ENCODE assay signal across 10 cellular contexts in the genomic region with DNA sequence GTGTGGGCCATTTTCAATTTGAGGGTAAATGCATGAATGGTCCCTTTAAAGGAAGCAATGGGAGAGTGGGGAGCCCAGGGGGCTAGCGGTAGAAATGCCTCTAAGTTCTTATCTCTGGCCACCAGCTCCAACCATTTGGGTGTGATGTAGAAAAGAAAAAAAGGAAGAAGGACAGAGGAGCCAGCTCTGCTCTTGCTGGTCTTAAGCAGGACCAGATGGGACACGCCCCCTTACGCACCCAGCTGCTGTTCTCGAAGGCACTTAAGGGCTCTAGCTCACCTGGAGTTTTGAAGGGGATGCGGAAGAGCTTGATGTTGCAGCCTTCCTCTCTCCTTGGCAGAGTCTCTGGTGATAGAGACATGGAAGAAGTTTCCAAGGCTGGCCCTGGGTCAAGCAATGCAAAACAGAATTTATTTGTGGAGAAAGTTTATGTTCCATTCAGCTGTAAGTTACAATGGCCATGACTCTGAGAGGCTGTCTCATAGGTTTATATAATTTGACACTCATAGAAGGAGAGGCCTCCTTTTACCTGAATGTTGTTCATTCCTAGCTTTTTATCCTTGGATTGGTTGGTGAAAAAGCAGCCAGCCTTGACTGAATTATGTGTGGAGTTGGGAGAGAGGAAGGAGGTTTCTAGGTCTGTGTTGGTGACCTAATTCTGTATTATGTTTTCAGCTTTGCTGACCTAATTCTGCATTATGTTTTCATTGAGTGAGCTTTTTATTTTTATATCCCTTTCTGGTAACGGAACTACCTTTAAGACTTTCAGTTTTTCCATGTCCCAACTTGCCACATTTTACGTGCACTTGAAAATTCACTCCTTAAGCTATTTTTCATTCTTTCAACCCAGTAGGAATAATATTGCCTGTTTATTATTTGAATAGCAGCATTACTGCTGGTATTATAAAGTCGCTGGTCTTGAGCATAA. TPM values are rescaled to one million over a fixed set of nuclear protein-coding genes. Genes with fewer than 3 reads are reported as not detected.
DNase-seq lines count a peak whose midpoint lies in the region; ATAC-seq lines count a peak whose summit lies in the region.
"Had no signal": no experiment of that assay in that cellular context is flagged by ENCODE, and none has a peak within 500 bp of the region (broad histone marks: within the 10 kb centered on the region; RNA-seq: fewer than 3 reads in every experiment).

No MANE protein-coding gene starts in this region.

- H4K5ac ChIP-seq in mesendoderm (ENCODE audit: low read length) = no peak overlapping the region

- H3K4me1 ChIP-seq in adipocyte (ENCODE audit: control insufficient read depth, insufficient read depth, low read length) = no peaks in the 10 kb centered on the region
- H3K4me1 ChIP-seq in mesendoderm (ENCODE audit: control insufficient read depth, low read depth, low read length) = no peaks in the 10 kb centered on the region
- no peaks in the 10 kb centered on the region for H3K4me1 ChIP-seq in HAP-1

- ATAC-seq in HG03103 (IDR thresholded peaks at IDR 0.05; ENCODE audit: low read depth, unreplicated experiment) = peak; percentile 55
- no peak for ATAC-seq in GM18870 (IDR thresholded peaks at IDR 0.05; ENCODE audit: unreplicated experiment)

- H3K27ac ChIP-seq in mesendoderm (ENCODE audit: low read depth, low read length) = no peak overlapping the region
- H3K27ac ChIP-seq: KMS-11 had no signal

- in situ Hi-C loops in HAP-1 (cut with MboI; ENCODE audit: low sequenced_read_pairs) = loop anchor here (5.0 kb wide), 1 partner anchor 169 kb away; no protein-coding TSS in a partner anchor

- no peaks in the 10 kb centered on the region for H3K27me3 ChIP-seq in adipocyte (replicated peaks; ENCODE audit: control insufficient read depth, insufficient read depth, low read length)
- H3K27me3 ChIP-seq in mesendoderm (ENCODE audit: insufficient read depth, low read length, poor library complexity) = no peaks in the 10 kb centered on the region
- H3K27me3 ChIP-seq in HAP-1 (ENCODE audit: low read depth) = no peaks in the 10 kb centered on the region

- H3K9me3 ChIP-seq in adipocyte (ENCODE audit: control insufficient read depth, low read length) = no peaks in the 10 kb centered on the region
- H3K9me3 ChIP-seq in HAP-1 = no peaks in the 10 kb centered on the region

- no peak overlapping the region for H2AK5ac ChIP-seq in mesendoderm (ENCODE audit: low read length)

- no peak overlapping the region for H3K56ac ChIP-seq in mesendoderm (ENCODE audit: low read length)

- H3K36me3 ChIP-seq in adipocyte (ENCODE audit: control insufficient read depth, insufficient read depth, low read length, severe bottlenecking) = no peaks in the 10 kb centered on the region
- no peaks in the 10 kb centered on the region for H3K36me3 ChIP-seq in mesendoderm (ENCODE audit: control insufficient read depth, insufficient read depth, low read length)
- no peaks in the 10 kb centered on the region for H3K36me3 ChIP-seq in HAP-1 (replicated peaks)

- H2BK5ac ChIP-seq in mesendoderm (ENCODE audit: low read length) = no peak overlapping the region

- H2BK15ac ChIP-seq in mesendoderm (replicated peaks; ENCODE audit: low read depth) = no peak overlapping the region

- no peaks in the 10 kb centered on the region for H3K79me2 ChIP-seq in mesendoderm (ENCODE audit: control insufficient read depth, insufficient read depth, low read length)

- H3K4me2 ChIP-seq in mesendoderm (ENCODE audit: low read length) = no peak overlapping the region
- H3K4me2 ChIP-seq: KMS-11 had no signal

- no peak overlapping the region for H3K18ac ChIP-seq in mesendoderm (ENCODE audit: low read length)

- no peak overlapping the region for H2BK120ac ChIP-seq in mesendoderm (ENCODE audit: low read depth, low read length)

- H3K23ac ChIP-seq in mesendoderm (ENCODE audit: low read length) = no peak overlapping the region

- H3K9ac ChIP-seq in adipocyte (ENCODE audit: low read length) = no peak overlapping the region
- no peak overlapping the region for H3K9ac ChIP-seq in mesendoderm (ENCODE audit: low read length)
- H3K9ac ChIP-seq: KMS-11 had no signal

- no CpG with 5 or more reads among the region's 8 CpGs for WGBS in mesendoderm (ENCODE audit: extremely low coverage, insufficient coverage, low lambda C conversion rate)

- DNase-seq in CD1c-positive myeloid dendritic cell (ENCODE audit: extremely low spot score) (peak; percentile 36), adipocyte (ENCODE audit: low read depth) (peak; percentile 36), mesendoderm (peak; percentile 33), HAP-1 (ENCODE audit: low spot score in 2 of 2) (no peak), GM03348 (ENCODE audit: low spot score) (no peak), A172 (ENCODE audit: low spot score) (no peak)
- DNase-seq: HCEC 1CT had no signal

- H3K4me3 ChIP-seq in adipocyte (ENCODE audit: low read length) = no peak overlapping the region
- no peak overlapping the region for H3K4me3 ChIP-seq in mesendoderm (ENCODE audit: low read length)
- no peak overlapping the region for H3K4me3 ChIP-seq in HAP-1

- no peak overlapping the region for H3K4ac ChIP-seq in mesendoderm (ENCODE audit: low read depth, low read length)

- H4K8ac ChIP-seq in mesendoderm (ENCODE audit: low read depth, low read length) = no peak overlapping the region

- H3K79me1 ChIP-seq in mesendoderm (ENCODE audit: low read length) = no peaks in the 10 kb centered on the region

RNA-seq across cellular contexts. Expression of gene RNF144B, which starts 59.3 kb away (rescaled TPM):
- polyA plus RNA-seq in mesendoderm (2013, experiment 1 of 2) = 2.4 TPM
- polyA plus RNA-seq in mesendoderm (2013, experiment 2 of 2) = 2.6 TPM
- total RNA-seq in A172 (2014; rRNA removed; shearing (Covaris generic)) = 0.60 and 1.3 TPM in 2 replicates

Comparison
In these comparisons a context has a peak if more than half of its experiments do, and no peak if none do; other contexts are left out.
1. DNase-seq: peak in CD1c-positive myeloid dendritic cell (single experiment), adipocyte (single experiment) and mesendoderm (single experiment); none in HAP-1 (0 of 2), GM03348 (single experiment) and A172 (single experiment).